ENCODE assay signal across 9 cellular contexts in the genomic region with DNA sequence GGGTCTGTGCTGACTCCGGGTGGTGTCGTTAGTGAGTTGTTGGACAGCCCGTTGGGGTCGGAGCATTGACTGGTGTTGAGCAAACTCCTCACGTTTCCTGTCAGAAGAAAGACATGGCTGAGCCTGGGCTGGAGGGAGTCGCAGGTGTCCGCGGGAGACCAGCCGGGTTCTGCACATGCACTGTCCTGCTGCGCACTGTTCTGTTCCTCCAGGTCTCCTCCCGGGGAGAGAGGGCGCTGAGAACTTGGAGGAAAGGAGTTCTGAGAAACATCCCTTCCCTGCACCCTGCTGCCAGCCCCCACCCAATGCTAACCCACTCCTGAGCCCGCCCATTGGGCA. TPM values are rescaled to one million over a fixed set of nuclear protein-coding genes. Genes with fewer than 3 reads are reported as not detected.
DNase-seq lines count a peak whose midpoint lies in the region; ATAC-seq, FAIRE-seq and TF ChIP-seq lines count a peak whose summit lies in the region.
"Had no signal": no experiment of that assay in that cellular context is flagged by ENCODE, and none has a peak within 500 bp of the region (broad histone marks: within the 10 kb centered on the region; RNA-seq: fewer than 3 reads in every experiment).

No MANE protein-coding gene starts in this region.

- H3K9me3 Mint-ChIP-seq in T-helper 1 cell treated with Interleukin-12 subunit alpha and Interleukin-12 subunit beta and Interleukin-4 antibody, amounts not matched to agents 30 μg/mL and 1 μg/mL, for 36 hours = peaks cover 54% of the 10 kb centered on the region

- H3K36me3 Mint-ChIP-seq in T-helper 1 cell treated with Interleukin-12 subunit alpha and Interleukin-12 subunit beta and Interleukin-4 antibody, amounts not matched to agents 30 μg/mL and 1 μg/mL, for 36 hours (ENCODE audit: low read depth) = peaks cover 64% of the 10 kb centered on the region

- TF ChIP-seq CTCF in adrenal gland (IDR thresholded peaks at IDR 0.05) (no peak), kidney (IDR thresholded peaks at IDR 0.05; ENCODE audit: borderline replicate concordance, extremely low read depth, insufficient read depth) (no peak), testis (IDR thresholded peaks at IDR 0.05) (no peak)

- H3K27me3 Mint-ChIP-seq in T-helper 1 cell treated with Interleukin-12 subunit alpha and Interleukin-12 subunit beta and Interleukin-4 antibody, amounts not matched to agents 30 μg/mL and 1 μg/mL, for 36 hours (ENCODE audit: low read depth) = peaks cover 3% of the 10 kb centered on the region

- 22 to 36% (median 30%) methylated on average over 10 to 13 of the region's 13 CpGs for WGBS in adrenal gland, 4 donors
- WGBS in testis, 2 donors = 25% methylated on average over 8 to 13 of the region's 13 CpGs

- no peaks in the 10 kb centered on the region for H3K9me3 ChIP-seq in adrenal gland (replicated peaks in 1 of 3)
- peaks cover 0 to 3% of the 10 kb centered on the region in 2 donors for H3K9me3 ChIP-seq in kidney (ENCODE audit: control insufficient read depth in 1 of 2, low read length in 2 of 2)
- H3K9me3 ChIP-seq in testis = no peaks in the 10 kb centered on the region

- no peak for DNase-seq in T-helper 1 cell
- DNase-seq in adrenal gland = peak in 4 of 7 donors; percentile 13 to 57 (median 22)
- DNase-seq in kidney = no peak
- no peak for DNase-seq in testis
- DNase-seq in NOMO-1 treated with dmso at 0.1 percent for 144 hours (lab: John Stamatoyannopoulos, UW; ENCODE audit: unreplicated experiment) = no peak

- no peak for FAIRE-seq in kidney (lab: Jason Lieb, UNC)
- FAIRE-seq: endometrium had no signal

- H3K27ac ChIP-seq in adrenal gland = peak overlapping the region in 2 of 5 donors; percentile 91 to 96
- no peak overlapping the region for H3K27ac ChIP-seq in kidney (ENCODE audit: low read depth in 2 of 2, low read length in 2 of 2)
- no peak overlapping the region for H3K27ac ChIP-seq in testis

- TF ChIP-seq POLR2A in adrenal gland (IDR thresholded peaks at IDR 0.05) = no peak
- TF ChIP-seq POLR2A in testis (IDR thresholded peaks at IDR 0.05) = no peak

- H3K4me3 ChIP-seq in adrenal gland (peak overlapping the region in 3 of 4 donors; percentile 54 to 96 (median 86)), kidney (ENCODE audit: low read length in 2 of 2) (peak overlapping the region; percentile 91 to 94), testis (peak overlapping the region; percentile 81 to 91)

- H3K27me3 ChIP-seq in adrenal gland = no peaks in the 10 kb centered on the region
- no peaks in the 10 kb centered on the region for H3K27me3 ChIP-seq in testis

- H3K36me3 ChIP-seq in adrenal gland (replicated peaks in 1 of 2) (no peaks in the 10 kb centered on the region), kidney (ENCODE audit: control insufficient read depth in 1 of 2, insufficient read depth in 2 of 2, low read length in 2 of 2) (no peaks in the 10 kb centered on the region), testis (ENCODE audit: low read depth, missing control alignments) (no peaks in the 10 kb centered on the region)

- peak overlapping the region; percentile 99 for H3K4me3 Mint-ChIP-seq in T-helper 1 cell treated with Interleukin-12 subunit alpha and Interleukin-12 subunit beta and Interleukin-4 antibody, amounts not matched to agents 30 μg/mL and 1 μg/mL, for 36 hours

- H3K9ac ChIP-seq in kidney (ENCODE audit: low read length in 2 of 2) = peak overlapping the region in 1 of 2 donors; percentile 83

- ATAC-seq in HG02759 (IDR thresholded peaks at IDR 0.05; ENCODE audit: unreplicated experiment) (no peak), GM21381 (IDR thresholded peaks at IDR 0.05; ENCODE audit: unreplicated experiment) (no peak)

- H3K4me1 ChIP-seq in adrenal gland (replicated peaks in 1 of 2) (peaks cover 10 to 12% of the 10 kb centered on the region in 2 donors), kidney (ENCODE audit: control insufficient read depth in 1 of 2, insufficient read depth in 1 of 2, low read depth in 1 of 2, low read length in 2 of 2) (peaks cover 5 to 10% of the 10 kb centered on the region in 2 donors), testis (peaks cover 8% of the 10 kb centered on the region)

- peaks cover 18% of the 10 kb centered on the region for H3K4me1 Mint-ChIP-seq in T-helper 1 cell treated with Interleukin-12 subunit alpha and Interleukin-12 subunit beta and Interleukin-4 antibody, amounts not matched to agents 30 μg/mL and 1 μg/mL, for 36 hours (ENCODE audit: low read depth)

- intact Hi-C loops in adrenal gland (cut with DNase I) (no loop called here), kidney (cut with DNase I) (no loop called here), testis (cut with DNase I; ENCODE audit: low total_unique reads) (no loop called here)

- H3K27ac Mint-ChIP-seq in T-helper 1 cell treated with Interleukin-12 subunit alpha and Interleukin-12 subunit beta and Interleukin-4 antibody, amounts not matched to agents 30 μg/mL and 1 μg/mL, for 36 hours = peak overlapping the region; percentile 99

RNA-seq across cellular contexts. Expression of gene ZNF141, which starts 1.1 kb away (rescaled TPM):
- total RNA-seq in adrenal gland = 10 to 100 TPM in 6 of 8 donors, 1 to 10 TPM in 2; 5.5 to 19.9 (median 14.1) TPM
- 10 to 100 TPM in 2 of 3 donors, 1 to 10 TPM in 1; 9.3 to 16.7 (median 10.9) TPM for polyA plus RNA-seq in adrenal gland
- total RNA-seq in kidney = 26.6 TPM
- 5.9 TPM for polyA plus RNA-seq in kidney (ENCODE audit: insufficient read depth, low read depth, low replicate concordance)
- 10 to 100 TPM; 30.0 to 30.6 TPM for total RNA-seq in testis
- polyA plus RNA-seq in testis (ENCODE audit: insufficient read depth, low read depth, low replicate concordance) = 5.9 TPM

RNA-seq across cellular contexts. Expression of gene ZNF732, which starts 33.5 kb away (rescaled TPM):
- under 1 TPM in 3 of 8 donors, not detected in 5; 0.11 to 0.78 (median 0.19) TPM for total RNA-seq in adrenal gland
- polyA plus RNA-seq in adrenal gland = under 1 TPM in 1 of 3 donors, not detected in 2; 0.08 TPM
- total RNA-seq in kidney = not detected
- not detected for polyA plus RNA-seq in kidney (ENCODE audit: insufficient read depth, low read depth, low replicate concordance)
- 1 to 10 TPM; 5.2 to 6.5 TPM for total RNA-seq in testis
- 1.2 TPM for polyA plus RNA-seq in testis (ENCODE audit: insufficient read depth, low read depth, low replicate concordance)

Comparison
In these comparisons a context has a peak if more than half of its experiments do, and no peak if none do; other contexts are left out.
1. DNase-seq: peak in adrenal gland (4 of 7); none in T-helper 1 cell (0 of 5), kidney (single experiment), testis (single experiment) and NOMO-1 treated with dmso at 0.1 percent for 144 hours (single experiment).
2. Peak in every context shown above with its lines, with median percentiles within 50 percentile points of each other: H3K4me3 ChIP-seq.